In the genomic region with DNA sequence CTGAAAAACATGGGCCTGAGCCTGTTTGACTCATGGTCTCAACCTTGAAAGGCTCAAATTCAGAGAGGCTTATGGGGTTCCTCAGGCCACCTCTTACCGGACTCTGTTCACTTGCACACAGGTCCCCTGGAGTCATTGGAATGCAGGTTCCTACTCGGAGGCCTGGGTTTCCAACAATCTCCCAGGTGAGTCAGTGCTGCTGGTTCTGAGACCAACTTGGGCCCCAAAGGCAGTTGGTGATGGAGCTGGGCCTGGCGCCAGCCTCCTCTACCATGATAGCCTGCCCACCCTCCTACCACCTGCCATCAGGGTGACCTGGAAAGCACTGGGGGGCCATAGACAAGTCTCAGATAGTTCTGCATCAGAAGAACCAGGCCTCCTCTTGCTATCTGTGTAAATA, we compare ENCODE assay signal across 19 cellular contexts.
A peak's percentile ranks its signal among the peaks of the same experiment; 100 is the strongest.
DNase-seq lines count a peak whose midpoint lies in the region; ATAC-seq and TF ChIP-seq lines count a peak whose summit lies in the region.
"Had no signal": no experiment of that assay in that cellular context is flagged by ENCODE, and none has a peak within 500 bp of the region (broad histone marks: within the 10 kb centered on the region; RNA-seq: fewer than 3 reads in every experiment).

No MANE protein-coding gene starts in this region.

- H3K27ac Mint-ChIP-seq in activated CD4-positive, alpha-beta T cell treated with anti-CD3 and anti-CD28 coated beads, Interleukin-2, amount 10 ng/mL, durations not matched to agents 24 days and 14 days = peak overlapping the region; percentile 71
- H3K27ac Mint-ChIP-seq in activated T-helper 2 cell treated with anti-CD3 and anti-CD28 coated beads, Interferon-gamma antibody, Interleukin-2, Interleukin-4, amounts not matched to agents 10 μg/mL and 5 μg/mL and 100 μg/mL, durations not matched to agents 14 hours and 24 hours and 36 hours = peak overlapping the region; percentile 45
- peak overlapping the region in 2 of 3 experiments; percentile 64 to 73 for H3K27ac Mint-ChIP-seq in nephron
- peak overlapping the region; percentile 53 for H3K27ac Mint-ChIP-seq in stimulated activated memory B cell treated with anti-CD40 and anti-IgM and Interleukin-4, amounts not matched to agents 10 μg/mL and 1 μg/mL and 100 μg/mL, for 72 hours
- H3K27ac Mint-ChIP-seq: GM23338 had no signal

- no peaks in the 10 kb centered on the region for H3K27me3 Mint-ChIP-seq in activated CD4-positive, alpha-beta T cell treated with anti-CD3 and anti-CD28 coated beads, Interleukin-2, amount 10 ng/mL, durations not matched to agents 24 days and 14 days
- H3K27me3 Mint-ChIP-seq in activated T-helper 2 cell treated with anti-CD3 and anti-CD28 coated beads, Interferon-gamma antibody, Interleukin-2, Interleukin-4, amounts not matched to agents 10 μg/mL and 5 μg/mL and 100 μg/mL, durations not matched to agents 14 hours and 24 hours and 36 hours (ENCODE audit: low read depth) = no peaks in the 10 kb centered on the region
- peaks cover 3% of the 10 kb centered on the region for H3K27me3 Mint-ChIP-seq in nephron (ENCODE audit: low read depth)
- peaks cover 3% of the 10 kb centered on the region for H3K27me3 Mint-ChIP-seq in stimulated activated memory B cell treated with anti-CD40 and anti-IgM and Interleukin-4, amounts not matched to agents 10 μg/mL and 1 μg/mL and 100 μg/mL, for 72 hours

- no peak overlapping the region for H3K4me3 Mint-ChIP-seq in activated CD4-positive, alpha-beta T cell treated with anti-CD3 and anti-CD28 coated beads, Interleukin-2, amount 10 ng/mL, durations not matched to agents 24 days and 14 days
- H3K4me3 Mint-ChIP-seq in activated T-helper 2 cell treated with anti-CD3 and anti-CD28 coated beads, Interferon-gamma antibody, Interleukin-2, Interleukin-4, amounts not matched to agents 10 μg/mL and 5 μg/mL and 100 μg/mL, durations not matched to agents 14 hours and 24 hours and 36 hours (ENCODE audit: low read depth) = no peak overlapping the region
- no peak overlapping the region for H3K4me3 Mint-ChIP-seq in nephron
- H3K4me3 Mint-ChIP-seq in stimulated activated memory B cell treated with anti-CD40 and anti-IgM and Interleukin-4, amounts not matched to agents 10 μg/mL and 1 μg/mL and 100 μg/mL, for 72 hours = no peak overlapping the region
- H3K4me3 Mint-ChIP-seq: CD14-positive monocyte, GM23338 had no signal

- TF ChIP-seq CTCF in nephron (IDR thresholded peaks at IDR 0.05; ENCODE audit: unreplicated experiment in 3 of 3) (no peak), tibial artery (IDR thresholded peaks at IDR 0.05) (no peak), WERI-Rb-1 (IDR thresholded peaks at IDR 0.05; ENCODE audit: low read depth, low read length) (no peak)

- intact Hi-C loops in activated CD4-positive, alpha-beta T cell treated with anti-CD3 and anti-CD28 coated beads, Interleukin-2, amount 10 ng/mL, durations not matched to agents 24 days and 14 days (cut with micrococcal nuclease) = no loop called here
- intact Hi-C loops in activated T-helper 2 cell treated with anti-CD3 and anti-CD28 coated beads, Interferon-gamma antibody, Interleukin-2, Interleukin-4, amounts not matched to agents 10 μg/mL and 5 μg/mL and 100 μg/mL, durations not matched to agents 14 hours and 24 hours and 36 hours (cut with micrococcal nuclease) = no loop called here
- intact Hi-C loops in tibial artery (cut with DNase I; ENCODE audit: low total_unique reads) = loop anchor here (10.0 kb wide), 1 partner anchor 377 kb away; a partner anchor contains a TSS

- H3K4me1 Mint-ChIP-seq in activated CD4-positive, alpha-beta T cell treated with anti-CD3 and anti-CD28 coated beads, Interleukin-2, amount 10 ng/mL, durations not matched to agents 24 days and 14 days = peaks cover 14% of the 10 kb centered on the region
- H3K4me1 Mint-ChIP-seq in activated T-helper 2 cell treated with anti-CD3 and anti-CD28 coated beads, Interferon-gamma antibody, Interleukin-2, Interleukin-4, amounts not matched to agents 10 μg/mL and 5 μg/mL and 100 μg/mL, durations not matched to agents 14 hours and 24 hours and 36 hours (ENCODE audit: low read depth) = peaks cover 13% of the 10 kb centered on the region
- peaks cover 46% of the 10 kb centered on the region for H3K4me1 Mint-ChIP-seq in nephron
- peaks cover 9% of the 10 kb centered on the region for H3K4me1 Mint-ChIP-seq in stimulated activated memory B cell treated with anti-CD40 and anti-IgM and Interleukin-4, amounts not matched to agents 10 μg/mL and 1 μg/mL and 100 μg/mL, for 72 hours

- no peaks in the 10 kb centered on the region for H3K9me3 Mint-ChIP-seq in activated CD4-positive, alpha-beta T cell treated with anti-CD3 and anti-CD28 coated beads, Interleukin-2, amount 10 ng/mL, durations not matched to agents 24 days and 14 days
- H3K9me3 Mint-ChIP-seq in activated T-helper 2 cell treated with anti-CD3 and anti-CD28 coated beads, Interferon-gamma antibody, Interleukin-2, Interleukin-4, amounts not matched to agents 10 μg/mL and 5 μg/mL and 100 μg/mL, durations not matched to agents 14 hours and 24 hours and 36 hours = no peaks in the 10 kb centered on the region
- no peaks in the 10 kb centered on the region for H3K9me3 Mint-ChIP-seq in nephron
- no peaks in the 10 kb centered on the region for H3K9me3 Mint-ChIP-seq in stimulated activated memory B cell treated with anti-CD40 and anti-IgM and Interleukin-4, amounts not matched to agents 10 μg/mL and 1 μg/mL and 100 μg/mL, for 72 hours
- H3K9me3 Mint-ChIP-seq: CD14-positive monocyte, GM23338 had no signal

- no peak overlapping the region for H3K27ac ChIP-seq in tibial artery
- no peak overlapping the region for H3K27ac ChIP-seq in WERI-Rb-1
- H3K27ac ChIP-seq: 22Rv1 had no signal

- DNase-seq in activated CD4-positive, alpha-beta T cell treated with anti-CD3 and anti-CD28 coated beads, Interleukin-2, amount 10 ng/mL, durations not matched to agents 24 days and 14 days = no peak
- no peak for DNase-seq in activated CD4-positive, alpha-beta T cell treated with anti-CD3 and anti-CD28 coated beads, Interleukin-2, amount 50 U/mL, for 4 hours
- no peak for DNase-seq in activated T-helper 2 cell treated with anti-CD3 and anti-CD28 coated beads, Interferon-gamma antibody, Interleukin-2, Interleukin-4, amounts not matched to agents 10 μg/mL and 5 μg/mL and 100 μg/mL, durations not matched to agents 14 hours and 24 hours and 36 hours (ENCODE audit: low spot score)
- DNase-seq in tibial artery (no peak), WERI-Rb-1 (no peak), cerebellum (ENCODE audit: low spot score) (no peak)
- DNase-seq: DMS79, HCEC 1CT, NCI-H1417, NCI-H187 treated with DMSO at 0.1 percent for 48 hours, NCI-H226, NCI-H524 treated with DMSO at 0.1 percent for 48 hours, RPMI8226, SIG-M5 had no signal

- H3K36me3 ChIP-seq in tibial artery (no peaks in the 10 kb centered on the region), WERI-Rb-1 (no peaks in the 10 kb centered on the region)

- no peaks in the 10 kb centered on the region for H3K36me3 Mint-ChIP-seq in activated CD4-positive, alpha-beta T cell treated with anti-CD3 and anti-CD28 coated beads, Interleukin-2, amount 10 ng/mL, durations not matched to agents 24 days and 14 days (ENCODE audit: low read depth)
- no peaks in the 10 kb centered on the region for H3K36me3 Mint-ChIP-seq in activated T-helper 2 cell treated with anti-CD3 and anti-CD28 coated beads, Interferon-gamma antibody, Interleukin-2, Interleukin-4, amounts not matched to agents 10 μg/mL and 5 μg/mL and 100 μg/mL, durations not matched to agents 14 hours and 24 hours and 36 hours (ENCODE audit: low read depth)
- H3K36me3 Mint-ChIP-seq in nephron (ENCODE audit: low read depth) = no peaks in the 10 kb centered on the region
- H3K36me3 Mint-ChIP-seq in stimulated activated memory B cell treated with anti-CD40 and anti-IgM and Interleukin-4, amounts not matched to agents 10 μg/mL and 1 μg/mL and 100 μg/mL, for 72 hours = no peaks in the 10 kb centered on the region
- H3K36me3 Mint-ChIP-seq: CD14-positive monocyte had no signal

- H3K4me3 ChIP-seq in tibial artery (no peak overlapping the region), WERI-Rb-1 (ENCODE audit: low read depth, low read length) (no peak overlapping the region)
- H3K4me3 ChIP-seq: GM23338 had no signal

- H3K27me3 ChIP-seq in tibial artery = no peaks in the 10 kb centered on the region
- no peaks in the 10 kb centered on the region for H3K27me3 ChIP-seq in WERI-Rb-1 (ENCODE audit: insufficient read depth, low read depth, severe bottlenecking)

- ATAC-seq in stimulated activated memory B cell treated with anti-CD40 and anti-IgM and Interleukin-4, amounts not matched to agents 10 μg/mL and 1 μg/mL and 100 μg/mL, for 72 hours = no peak
- ATAC-seq: GM23338 had no signal

- H3K9me3 ChIP-seq in tibial artery (no peaks in the 10 kb centered on the region), WERI-Rb-1 (ENCODE audit: severe bottlenecking) (no peaks in the 10 kb centered on the region)

- peaks cover 0 to 28% (median 16%) of the 10 kb centered on the region in 4 donors for H3K4me1 ChIP-seq in tibial artery
